ENCODE assay signal across 28 cellular contexts in the genomic region with DNA sequence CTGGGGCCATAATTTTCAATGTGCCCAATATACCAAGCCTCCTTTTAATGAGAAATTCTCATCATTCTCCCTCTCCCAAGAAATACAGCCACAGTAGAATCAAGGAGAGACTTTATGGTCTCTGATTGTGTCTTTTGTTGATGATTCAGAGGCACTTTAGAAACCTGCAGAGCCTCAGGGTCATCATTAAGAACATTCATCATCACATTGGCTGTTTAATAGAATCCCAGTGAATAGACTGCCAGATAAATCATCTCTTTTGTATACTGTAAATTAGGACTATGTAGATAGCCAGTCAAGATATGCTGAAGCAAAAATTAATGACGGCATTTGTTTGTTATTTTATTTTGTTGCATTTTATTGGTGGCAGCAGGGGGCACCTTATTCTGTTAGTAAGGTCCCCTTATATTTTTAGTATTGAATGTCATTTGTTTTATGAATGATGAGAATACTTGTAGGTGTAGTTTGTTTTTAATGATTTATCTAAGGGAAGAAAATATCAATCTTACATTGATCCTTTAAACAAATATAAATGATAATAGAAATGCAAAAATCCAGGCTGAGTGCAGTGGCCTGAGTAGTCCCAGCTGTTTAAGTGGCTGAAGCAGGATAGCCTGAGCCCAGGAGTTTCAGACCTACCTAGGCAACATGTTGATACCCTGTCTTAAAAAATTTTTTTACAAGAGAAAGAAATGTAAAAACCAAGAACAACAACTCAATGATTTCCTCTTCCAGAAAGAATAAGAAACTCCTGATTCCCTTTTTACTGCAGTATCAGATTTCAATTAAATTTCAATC.
"Had no signal": no experiment of that assay in that cellular context is flagged by ENCODE, and none has a peak within 500 bp of the region (broad histone marks: within the 10 kb centered on the region; RNA-seq: fewer than 3 reads in every experiment).

No MANE protein-coding gene starts in this region.

- H3K36me3 ChIP-seq: gastrocnemius medialis, lower lobe of right lung, tibial nerve, WERI-Rb-1 had no signal

- H3K9me3 ChIP-seq: gastrocnemius medialis, lower lobe of right lung, tibial nerve had no signal

- H3K9me3 Mint-ChIP-seq: activated CD4-positive, alpha-beta T cell treated with anti-CD3 and anti-CD28 coated beads, Interleukin-2, amount 10 ng/mL, durations not matched to agents 24 days and 14 days; activated CD8-positive, alpha-beta T cell treated with anti-CD3 and anti-CD28 coated beads for 36 hours; activated naive CD4-positive, alpha-beta T cell treated with anti-CD3 and anti-CD28 coated beads, Interleukin-2, amount 50 U/mL, for 24 hours; activated naive CD8-positive, alpha-beta T cell treated with anti-CD3 and anti-CD28 coated beads, Interleukin-2, amount 50 U/mL, for 24 hours; activated T-helper 2 cell treated with anti-CD3 and anti-CD28 coated beads, Interferon-gamma antibody, Interleukin-2, Interleukin-4, amounts not matched to agents 10 μg/mL and 5 μg/mL and 100 μg/mL, durations not matched to agents 14 hours and 24 hours and 36 hours; neural crest cell had no signal

- H3K4me1 ChIP-seq: gastrocnemius medialis, lower lobe of right lung, tibial nerve had no signal

- H3K36me3 Mint-ChIP-seq: activated naive CD4-positive, alpha-beta T cell treated with anti-CD3 and anti-CD28 coated beads, Interleukin-2, amount 50 U/mL, for 24 hours; naive thymus-derived CD8-positive, alpha-beta T cell had no signal

- ATAC-seq: activated CD8-positive, alpha-beta T cell treated with anti-CD3 and anti-CD28 coated beads for 36 hours; activated naive CD8-positive, alpha-beta T cell treated with anti-CD3 and anti-CD28 coated beads, Interleukin-2, amount 50 U/mL, for 24 hours; activated T-cell treated with anti-CD3 and anti-CD28 coated beads, Interleukin-2, amount 50 U/mL, for 4 hours; gastrocnemius medialis; left lobe of liver; lower lobe of right lung; naive thymus-derived CD8-positive, alpha-beta T cell; right cardiac atrium; T-helper 17 cell had no signal

- H3K27me3 ChIP-seq: gastrocnemius medialis, hepatocyte, tibial nerve had no signal

- H3K27ac Mint-ChIP-seq: activated CD4-positive, alpha-beta T cell treated with anti-CD3 and anti-CD28 coated beads, Interleukin-2, amount 10 ng/mL, durations not matched to agents 24 days and 14 days; activated CD8-positive, alpha-beta T cell treated with anti-CD3 and anti-CD28 coated beads for 36 hours; activated naive CD4-positive, alpha-beta T cell treated with anti-CD3 and anti-CD28 coated beads, Interleukin-2, amount 50 U/mL, for 24 hours; activated naive CD8-positive, alpha-beta T cell treated with anti-CD3 and anti-CD28 coated beads, Interleukin-2, amount 50 U/mL, for 24 hours; activated T-helper 2 cell treated with anti-CD3 and anti-CD28 coated beads, Interferon-gamma antibody, Interleukin-2, Interleukin-4, amounts not matched to agents 10 μg/mL and 5 μg/mL and 100 μg/mL, durations not matched to agents 14 hours and 24 hours and 36 hours; naive thymus-derived CD8-positive, alpha-beta T cell; T-helper 17 cell had no signal

- H3K4me3 Mint-ChIP-seq: activated CD4-positive, alpha-beta T cell treated with anti-CD3 and anti-CD28 coated beads, Interleukin-2, amount 10 ng/mL, durations not matched to agents 24 days and 14 days; activated CD8-positive, alpha-beta T cell treated with anti-CD3 and anti-CD28 coated beads for 36 hours; activated naive CD4-positive, alpha-beta T cell treated with anti-CD3 and anti-CD28 coated beads, Interleukin-2, amount 50 U/mL, for 24 hours; activated naive CD8-positive, alpha-beta T cell treated with anti-CD3 and anti-CD28 coated beads, Interleukin-2, amount 50 U/mL, for 24 hours; activated T-cell treated with anti-CD3 and anti-CD28 coated beads, Interleukin-2, amount 50 U/mL, for 4 hours; naive thymus-derived CD8-positive, alpha-beta T cell; neural crest cell; T-helper 17 cell had no signal

- DNase-seq: activated CD4-positive, alpha-beta T cell treated with anti-CD3 and anti-CD28 coated beads, Interleukin-2, amount 10 ng/mL, durations not matched to agents 24 days and 14 days; activated CD4-positive, CD25-positive, alpha-beta regulatory T cell treated with anti-CD3 and anti-CD28 coated beads, Interleukin-2, amount 50 U/mL, for 72 hours; activated CD8-positive, alpha-beta T cell treated with anti-CD3 and anti-CD28 coated beads for 36 hours; activated naive CD8-positive, alpha-beta T cell treated with anti-CD3 and anti-CD28 coated beads, Interleukin-2, amount 50 U/mL, for 24 hours; activated T-cell treated with anti-CD3 and anti-CD28 coated beads, Interleukin-2, amount 50 U/mL, for 4 hours; amygdala; caudate nucleus; cortex of kidney; gastrocnemius medialis; kidney glomerular epithelial cell; lower lobe of right lung; mesenchymal stem cell; naive thymus-derived CD8-positive, alpha-beta T cell; occipital lobe; posterior cingulate gyrus; right cardiac atrium; stimulated activated CD4-positive, alpha-beta T cell treated with anti-CD3 and anti-CD28 coated beads, Interleukin-15, amount 100 ng/mL, for 24 hours; stimulated activated CD4-positive, alpha-beta T cell treated with anti-CD3 and anti-CD28 coated beads, Interleukin-2, amount 100 ng/mL, for 24 hours; stimulated activated naive CD4-positive, alpha-beta T cell treated with Interleukin-2 at 50 U/mL for 16 hours; T-helper 17 cell; T1000; WERI-Rb-1 had no signal

- H3K27me3 Mint-ChIP-seq: activated CD4-positive, alpha-beta T cell treated with anti-CD3 and anti-CD28 coated beads, Interleukin-2, amount 10 ng/mL, durations not matched to agents 24 days and 14 days; activated CD8-positive, alpha-beta T cell treated with anti-CD3 and anti-CD28 coated beads for 36 hours; activated naive CD4-positive, alpha-beta T cell treated with anti-CD3 and anti-CD28 coated beads, Interleukin-2, amount 50 U/mL, for 24 hours; activated naive CD8-positive, alpha-beta T cell treated with anti-CD3 and anti-CD28 coated beads, Interleukin-2, amount 50 U/mL, for 24 hours; T-helper 17 cell had no signal

- H3K4me3 ChIP-seq: gastrocnemius medialis, hepatocyte, lower lobe of right lung, tibial nerve had no signal

- H3K4me1 Mint-ChIP-seq: activated CD4-positive, alpha-beta T cell treated with anti-CD3 and anti-CD28 coated beads, Interleukin-2, amount 10 ng/mL, durations not matched to agents 24 days and 14 days; activated naive CD4-positive, alpha-beta T cell treated with anti-CD3 and anti-CD28 coated beads, Interleukin-2, amount 50 U/mL, for 24 hours; activated naive CD8-positive, alpha-beta T cell treated with anti-CD3 and anti-CD28 coated beads, Interleukin-2, amount 50 U/mL, for 24 hours; naive thymus-derived CD8-positive, alpha-beta T cell; neural crest cell; T-helper 17 cell had no signal
